ENCODE assay signal across 1 cellular context in the genomic region with DNA sequence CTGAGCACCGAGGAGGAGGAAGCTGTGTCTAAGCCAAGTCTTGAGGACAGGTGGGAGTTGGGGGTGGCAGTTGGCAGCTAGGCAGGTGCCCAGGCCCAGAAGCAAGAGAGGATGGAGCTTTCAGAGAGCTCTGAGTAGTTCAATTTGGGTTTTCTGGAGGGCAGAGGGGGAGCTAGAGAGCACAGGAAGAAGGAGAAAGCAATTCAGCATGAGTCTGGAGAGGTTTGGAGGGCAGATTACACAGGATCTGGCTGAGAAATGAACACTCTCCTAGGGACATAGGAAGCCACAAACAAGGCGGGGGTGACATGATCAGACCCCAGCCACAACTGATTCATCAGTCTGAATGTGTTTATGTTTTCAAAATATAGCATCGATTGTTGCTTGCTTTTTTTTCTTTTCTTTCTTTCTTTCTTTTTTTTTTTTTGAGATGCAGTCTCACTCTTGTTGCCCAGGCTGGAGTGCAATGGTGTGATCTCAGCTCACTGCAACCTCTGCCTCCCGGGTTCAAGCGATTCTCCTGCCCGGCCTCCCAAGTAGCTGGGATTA.
TF ChIP-seq lines count a peak whose summit lies in the region.

No MANE protein-coding gene starts in this region.

TF ChIP-seq in GM12878, 131 proteins besides CTCF, POLR2A, EP300 and RAD21 (continued from another document):
- TF ChIP-seq PRDM15 (CRISPR knock-in tag; IDR thresholded peaks at IDR 0.05), result no peak
- TF ChIP-seq ETV6 (conservative IDR thresholded peaks at IDR 0.05 in 1 of 2, IDR thresholded peaks at IDR 0.05 in 1 of 2; ENCODE audit: borderline replicate concordance in 1 of 2, low read depth in 1 of 2), result no peak
- no peak for TF ChIP-seq ZBTB33 (IDR thresholded peaks at IDR 0.05)
- TF ChIP-seq CREB1 (IDR thresholded peaks at IDR 0.05; ENCODE audit: low read depth), result no peak
- TF ChIP-seq ZNF622 (IDR thresholded peaks at IDR 0.05), result no peak
- TF ChIP-seq ZNF217 (IDR thresholded peaks at IDR 0.05), result no peak
- TF ChIP-seq HDGF (IDR thresholded peaks at IDR 0.05), result no peak
- TF ChIP-seq SREBF1 (IDR thresholded peaks at IDR 0.05; ENCODE audit: low read length), result no peak
- no peak for TF ChIP-seq MTA3 (IDR thresholded peaks at IDR 0.05; ENCODE audit: borderline replicate concordance, low read length)
TF ChIP-seq in GM12878: peak in this region for 0.
